In the genomic region with DNA sequence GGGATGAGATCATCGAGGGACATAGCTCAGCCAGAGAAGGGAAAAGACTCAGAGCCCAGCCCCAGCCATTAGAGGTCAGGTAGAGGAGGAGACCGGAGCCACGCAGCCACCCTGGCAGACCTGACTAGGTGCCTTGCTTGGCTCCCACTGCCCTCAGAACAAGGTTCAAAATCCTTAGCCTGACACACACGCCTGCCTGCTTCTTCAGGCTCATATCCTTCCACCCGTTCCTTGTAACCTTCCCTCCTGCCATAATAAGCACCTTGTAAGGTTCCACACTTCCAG, we compare ENCODE assay signal across 1 cellular context.
TF ChIP-seq lines count a peak whose summit lies in the region.

No MANE protein-coding gene starts in this region.

TF ChIP-seq in IMR-90, 13 proteins besides CTCF, POLR2A, EP300 and RAD21:
- TF ChIP-seq FOS (IDR thresholded peaks at IDR 0.05; ENCODE audit: low read depth, low read length) (no peak), CEBPB (IDR thresholded peaks at IDR 0.05; ENCODE audit: low read depth, low read length) (no peak), RFX5 (IDR thresholded peaks at IDR 0.05; ENCODE audit: low read depth, low read length) (no peak), MAZ (IDR thresholded peaks at IDR 0.05; ENCODE audit: borderline replicate concordance, low read depth, low read length) (no peak), CHD1 (IDR thresholded peaks at IDR 0.05; ENCODE audit: low read depth, low read length) (no peak), SMC3 (IDR thresholded peaks at IDR 0.05; ENCODE audit: low read depth, low read length) (no peak), MAFK (IDR thresholded peaks at IDR 0.05; ENCODE audit: low read depth, low read length) (no peak), ELK1 (IDR thresholded peaks at IDR 0.05; ENCODE audit: borderline replicate concordance, low read depth, low read length) (no peak)
